1 cellular context compared by ENCODE assay signal in the genomic region with DNA sequence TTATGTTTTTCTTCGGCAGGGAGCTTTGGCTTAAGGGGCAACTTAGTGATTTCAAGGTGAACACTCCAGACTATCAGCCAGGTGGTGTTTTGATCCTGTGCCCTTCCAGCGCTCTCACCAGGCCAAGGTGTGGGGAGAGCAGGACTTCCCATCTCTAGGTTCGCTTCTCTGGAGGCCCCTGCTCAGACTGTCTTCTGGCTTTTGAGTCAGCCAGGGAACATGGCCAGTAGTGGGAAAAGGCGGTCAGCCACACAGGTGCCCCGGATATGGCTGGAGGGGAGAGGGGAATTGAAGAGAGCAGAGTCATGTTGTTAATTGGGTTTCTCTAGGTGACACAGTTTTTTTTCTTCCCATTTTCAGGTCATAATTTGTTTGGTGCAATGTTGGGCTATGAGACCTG.
TF ChIP-seq lines count a peak whose summit lies in the region.

No MANE protein-coding gene starts in this region.

TF ChIP-seq in GM12878, 131 proteins besides CTCF, POLR2A, EP300 and RAD21:
- TF ChIP-seq TBL1XR1 (IDR thresholded peaks at IDR 0.05; ENCODE audit: low read depth, low read length) (no peak), NR2C2 (IDR thresholded peaks at IDR 0.05; ENCODE audit: borderline replicate concordance, control insufficient read depth, insufficient read length, low read depth) (no peak), HCFC1 (IDR thresholded peaks at IDR 0.05; ENCODE audit: low read length) (no peak), RCOR1 (conservative IDR thresholded peaks at IDR 0.05; ENCODE audit: low read depth, low read length) (no peak), TCF3 (IDR thresholded peaks at IDR 0.05; ENCODE audit: borderline replicate concordance, insufficient read depth, low read depth, low read length) (no peak), CREB1 (IDR thresholded peaks at IDR 0.05; ENCODE audit: low read depth) (no peak), TAF1 (IDR thresholded peaks at IDR 0.05; ENCODE audit: borderline replicate concordance, low read depth, low read length) (no peak), KAT2A (conservative IDR thresholded peaks at IDR 0.05; ENCODE audit: control insufficient read depth, low read depth, low read length) (no peak), HDAC2 (IDR thresholded peaks at IDR 0.05) (no peak), FOS (IDR thresholded peaks at IDR 0.05; ENCODE audit: borderline replicate concordance, extremely low read depth, insufficient read length) (no peak), RUNX3 (IDR thresholded peaks at IDR 0.05; ENCODE audit: low read length) (no peak), NFIC (IDR thresholded peaks at IDR 0.05; ENCODE audit: low read depth, low read length) (no peak), MYB (IDR thresholded peaks at IDR 0.05; ENCODE audit: borderline replicate concordance, low read depth, low read length) (no peak), SIN3A (IDR thresholded peaks at IDR 0.05; ENCODE audit: low read depth, low read length) (no peak), ZSCAN29 (IDR thresholded peaks at IDR 0.05) (no peak), IKZF1 (conservative IDR thresholded peaks at IDR 0.05) (no peak), RAD51 (IDR thresholded peaks at IDR 0.05) (no peak)
- TF ChIP-seq, protein P1, sequence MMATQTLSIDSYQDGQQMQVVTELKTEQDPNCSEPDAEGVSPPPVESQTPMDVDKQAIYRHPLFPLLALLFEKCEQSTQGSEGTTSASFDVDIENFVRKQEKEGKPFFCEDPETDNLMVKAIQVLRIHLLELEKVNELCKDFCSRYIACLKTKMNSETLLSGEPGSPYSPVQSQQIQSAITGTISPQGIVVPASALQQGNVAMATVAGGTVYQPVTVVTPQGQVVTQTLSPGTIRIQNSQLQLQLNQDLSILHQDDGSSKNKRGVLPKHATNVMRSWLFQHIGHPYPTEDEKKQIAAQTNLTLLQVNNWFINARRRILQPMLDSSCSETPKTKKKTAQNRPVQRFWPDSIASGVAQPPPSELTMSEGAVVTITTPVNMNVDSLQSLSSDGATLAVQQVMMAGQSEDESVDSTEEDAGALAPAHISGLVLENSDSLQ (IDR thresholded peaks at IDR 0.05), result no peak
- TF ChIP-seq, protein P2, sequence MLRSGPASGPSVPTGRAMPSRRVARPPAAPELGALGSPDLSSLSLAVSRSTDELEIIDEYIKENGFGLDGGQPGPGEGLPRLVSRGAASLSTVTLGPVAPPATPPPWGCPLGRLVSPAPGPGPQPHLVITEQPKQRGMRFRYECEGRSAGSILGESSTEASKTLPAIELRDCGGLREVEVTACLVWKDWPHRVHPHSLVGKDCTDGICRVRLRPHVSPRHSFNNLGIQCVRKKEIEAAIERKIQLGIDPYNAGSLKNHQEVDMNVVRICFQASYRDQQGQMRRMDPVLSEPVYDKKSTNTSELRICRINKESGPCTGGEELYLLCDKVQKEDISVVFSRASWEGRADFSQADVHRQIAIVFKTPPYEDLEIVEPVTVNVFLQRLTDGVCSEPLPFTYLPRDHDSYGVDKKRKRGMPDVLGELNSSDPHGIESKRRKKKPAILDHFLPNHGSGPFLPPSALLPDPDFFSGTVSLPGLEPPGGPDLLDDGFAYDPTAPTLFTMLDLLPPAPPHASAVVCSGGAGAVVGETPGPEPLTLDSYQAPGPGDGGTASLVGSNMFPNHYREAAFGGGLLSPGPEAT (IDR thresholded peaks at IDR 0.05; ENCODE audit: low read depth), result no peak
- TF ChIP-seq, protein P3, sequence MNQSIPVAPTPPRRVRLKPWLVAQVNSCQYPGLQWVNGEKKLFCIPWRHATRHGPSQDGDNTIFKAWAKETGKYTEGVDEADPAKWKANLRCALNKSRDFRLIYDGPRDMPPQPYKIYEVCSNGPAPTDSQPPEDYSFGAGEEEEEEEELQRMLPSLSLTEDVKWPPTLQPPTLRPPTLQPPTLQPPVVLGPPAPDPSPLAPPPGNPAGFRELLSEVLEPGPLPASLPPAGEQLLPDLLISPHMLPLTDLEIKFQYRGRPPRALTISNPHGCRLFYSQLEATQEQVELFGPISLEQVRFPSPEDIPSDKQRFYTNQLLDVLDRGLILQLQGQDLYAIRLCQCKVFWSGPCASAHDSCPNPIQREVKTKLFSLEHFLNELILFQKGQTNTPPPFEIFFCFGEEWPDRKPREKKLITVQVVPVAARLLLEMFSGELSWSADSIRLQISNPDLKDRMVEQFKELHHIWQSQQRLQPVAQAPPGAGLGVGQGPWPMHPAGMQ (IDR thresholded peaks at IDR 0.05; ENCODE audit: borderline replicate concordance), result no peak
